24 cellular contexts compared by ENCODE assay signal in genomic region chr9:36029202-36029601, GRCh38. TPM values are rescaled to one million over a fixed set of nuclear protein-coding genes. Genes with fewer than 3 reads are reported as not detected.
DNase-seq lines count a peak whose midpoint lies in the region; ATAC-seq and TF ChIP-seq lines count a peak whose summit lies in the region.
"Had no signal": no experiment of that assay in that cellular context is flagged by ENCODE, and none has a peak within 500 bp of the region (broad histone marks: within the 10 kb centered on the region; RNA-seq: fewer than 3 reads in every experiment).

No MANE protein-coding gene starts in this region.

- no peaks in the 10 kb centered on the region for H3K9me3 ChIP-seq in MM.1S (replicated peaks; ENCODE audit: insufficient read depth, low read length)
- no peaks in the 10 kb centered on the region for H3K9me3 ChIP-seq in esophagus muscularis mucosa
- H3K9me3 ChIP-seq in gastrocnemius medialis: no peaks in the 10 kb centered on the region
- H3K9me3 ChIP-seq in CD4-positive, alpha-beta memory T cell (ENCODE audit: control insufficient read depth in 1 of 2, low read length in 2 of 2): no peaks in the 10 kb centered on the region

- no peaks in the 10 kb centered on the region for H3K9me3 Mint-ChIP-seq in CD4-positive, alpha-beta memory T cell
- H3K9me3 Mint-ChIP-seq: activated naive CD8-positive, alpha-beta T cell treated with anti-CD3 and anti-CD28 coated beads for 36 hours; activated T-helper 2 cell treated with anti-CD3 and anti-CD28 coated beads, Interferon-gamma antibody, Interleukin-2, Interleukin-4, amounts not matched to agents 10 μg/mL and 5 μg/mL and 100 μg/mL, durations not matched to agents 14 hours and 24 hours and 36 hours; natural killer cell treated with Interleukin-12 subunit alpha and Interleukin-12 subunit beta and Interleukin-15 and Interleukin-18, amount 100 ng/mL, for 72 hours had no signal

- no peaks in the 10 kb centered on the region for H4K20me1 ChIP-seq in MM.1S (ENCODE audit: insufficient read depth, low read length)

- TF ChIP-seq EP300 in esophagus muscularis mucosa (IDR thresholded peaks at IDR 0.05): no peak

- peaks cover 1 to 8% of the 10 kb centered on the region in 2 donors for H3K27me3 Mint-ChIP-seq in CD4-positive, alpha-beta memory T cell

- peak overlapping the region; percentile 30; the same call in 1 of the 2 replicates for H3K4me2 ChIP-seq in MM.1S (ENCODE audit: low read depth, low read length)
- H3K4me2 ChIP-seq: KMS-11, PC-9 had no signal

- no peak overlapping the region for H3K9ac ChIP-seq in MM.1S (ENCODE audit: low read length)
- H3K9ac ChIP-seq: KMS-11, parathyroid adenoma had no signal

- intact Hi-C loops in esophagus muscularis mucosa (cut with DNase I): no loop called here
- intact Hi-C loops in gastrocnemius medialis (cut with DNase I; ENCODE audit: low total_unique reads): no loop called here
- intact Hi-C loops in CD4-positive, alpha-beta memory T cell (cut with micrococcal nuclease): no loop called here

- no peak overlapping the region for H3K4me3 Mint-ChIP-seq in CD4-positive, alpha-beta memory T cell
- H3K4me3 Mint-ChIP-seq: activated naive CD8-positive, alpha-beta T cell treated with anti-CD3 and anti-CD28 coated beads for 36 hours; natural killer cell treated with Interleukin-12 subunit alpha and Interleukin-12 subunit beta and Interleukin-15 and Interleukin-18, amount 100 ng/mL, for 72 hours; T-helper 17 cell had no signal

- H3K79me2 ChIP-seq in ACC112 (ENCODE audit: control insufficient read depth, insufficient read depth, low read length, unreplicated experiment): no peaks in the 10 kb centered on the region
- no peaks in the 10 kb centered on the region for H3K79me2 ChIP-seq in MM.1S (ENCODE audit: low read length)
- H3K79me2 ChIP-seq: parathyroid adenoma had no signal

- no peaks in the 10 kb centered on the region for H3K36me3 Mint-ChIP-seq in CD4-positive, alpha-beta memory T cell
- H3K36me3 Mint-ChIP-seq: activated naive CD8-positive, alpha-beta T cell treated with anti-CD3 and anti-CD28 coated beads for 36 hours; natural killer cell treated with Interleukin-12 subunit alpha and Interleukin-12 subunit beta and Interleukin-15 and Interleukin-18, amount 100 ng/mL, for 72 hours had no signal

- TF ChIP-seq CTCF in MM.1S (IDR thresholded peaks at IDR 0.05; ENCODE audit: low read length): no peak
- TF ChIP-seq CTCF in esophagus muscularis mucosa (IDR thresholded peaks at IDR 0.05): no peak
- no peak for TF ChIP-seq CTCF in gastrocnemius medialis (IDR thresholded peaks at IDR 0.05 in 4 of 5, conservative IDR thresholded peaks at IDR 0.05 in 1 of 5)
- no peak for TF ChIP-seq CTCF in foreskin keratinocyte (conservative IDR thresholded peaks at IDR 0.05)

- H3K4me3 ChIP-seq in ACC112 (ENCODE audit: low read depth, low read length) (peak overlapping the region; percentile 58), MM.1S (ENCODE audit: low read length) (no peak overlapping the region), esophagus muscularis mucosa (no peak overlapping the region), gastrocnemius medialis (no peak overlapping the region)
- no peak overlapping the region for H3K4me3 ChIP-seq in CD4-positive, alpha-beta memory T cell (ENCODE audit: low read length in 2 of 2)
- H3K4me3 ChIP-seq: PC-9 had no signal

- peak in 1 of 2 donors; percentile 10 for ATAC-seq in gastrocnemius medialis
- no peak for ATAC-seq in foreskin keratinocyte
- ATAC-seq in HG02870 (IDR thresholded peaks at IDR 0.05; ENCODE audit: unreplicated experiment): no peak
- ATAC-seq: natural killer cell treated with Interleukin-12 subunit alpha and Interleukin-12 subunit beta and Interleukin-15 and Interleukin-18, amount 100 ng/mL, for 72 hours; T-helper 17 cell had no signal

- H3F3A ChIP-seq in MM.1S (ENCODE audit: insufficient read depth, low read length): no peaks in the 10 kb centered on the region

- no peaks in the 10 kb centered on the region for H3K27me3 ChIP-seq in ACC112 (ENCODE audit: insufficient read depth, low read length)
- no peaks in the 10 kb centered on the region for H3K27me3 ChIP-seq in MM.1S (replicated peaks; ENCODE audit: insufficient read depth, low read length)
- H3K27me3 ChIP-seq in esophagus muscularis mucosa: no peaks in the 10 kb centered on the region
- no peaks in the 10 kb centered on the region for H3K27me3 ChIP-seq in gastrocnemius medialis
- H3K27me3 ChIP-seq in foreskin keratinocyte: no peaks in the 10 kb centered on the region
- H3K27me3 ChIP-seq in CD4-positive, alpha-beta memory T cell (ENCODE audit: insufficient read depth, low read length): peaks cover 4% of the 10 kb centered on the region

- in situ Hi-C loops in gastrocnemius medialis (cut with MboI; ENCODE audit: low sequenced_read_pairs in 4 of 4): loop anchor here in 2 of 4 donors (5.0 to 10.0 kb wide), 2 partner anchors 72 to 124 kb away; partner anchors contain the start of genes HRCT1 (in 1 of the 2), OR2S2 (in 1 of the 2) and SPAAR (in 1 of the 2)

- POLR2A ChIA-PET in CD4-positive, alpha-beta memory T cell (lab: Charles Lee; ENCODE audit: partially characterized antibody): interaction anchor here (1.3 kb wide), 1 partner anchor 8 kb away, joined by 3 read pairs; no protein-coding TSS in a partner anchor

- no peaks in the 10 kb centered on the region for H3K9me2 ChIP-seq in MM.1S (replicated peaks; ENCODE audit: insufficient read depth, low read length)

- H3K27ac ChIP-seq in ACC112 (ENCODE audit: low read depth, low read length) (peak overlapping the region; percentile 84), MM.1S (ENCODE audit: low read length) (no peak overlapping the region), esophagus muscularis mucosa (replicated peaks in 1 of 4) (peak overlapping the region in 3 of 4 donors; percentile 10 to 21 (median 12)), gastrocnemius medialis (peak overlapping the region; percentile 19 to 64 (median 51)), foreskin keratinocyte (no peak overlapping the region)
- H3K27ac ChIP-seq in CD4-positive, alpha-beta memory T cell (ENCODE audit: low read depth, low read length): no peak overlapping the region
- H3K27ac ChIP-seq: KMS-11, parathyroid adenoma, PC-9, VCaP had no signal

- H2AFZ ChIP-seq in ACC112 (ENCODE audit: low read length, unreplicated experiment): peak overlapping the region; percentile 52
- no peak overlapping the region for H2AFZ ChIP-seq in MM.1S (ENCODE audit: low read length)
- H2AFZ ChIP-seq: parathyroid adenoma, PC-9 had no signal

- no peak overlapping the region for H3K27ac Mint-ChIP-seq in CD4-positive, alpha-beta memory T cell
- H3K27ac Mint-ChIP-seq: activated naive CD8-positive, alpha-beta T cell treated with anti-CD3 and anti-CD28 coated beads for 36 hours; activated T-helper 2 cell treated with anti-CD3 and anti-CD28 coated beads, Interferon-gamma antibody, Interleukin-2, Interleukin-4, amounts not matched to agents 10 μg/mL and 5 μg/mL and 100 μg/mL, durations not matched to agents 14 hours and 24 hours and 36 hours; natural killer cell treated with Interleukin-12 subunit alpha and Interleukin-12 subunit beta and Interleukin-15 and Interleukin-18, amount 100 ng/mL, for 72 hours; T-helper 17 cell had no signal

- 86% methylated on average over 1 of the region's 1 CpG for WGBS in esophagus muscularis mucosa

- DNase-seq in MM.1S (no peak), esophagus muscularis mucosa (ENCODE audit: extremely low spot score) (no peak), gastrocnemius medialis (no peak), foreskin keratinocyte (no peak)
- no peak for DNase-seq in effector CD8-positive, alpha-beta T cell (lab: John Stamatoyannopoulos, UW)
- no peak for DNase-seq in CD4-positive, alpha-beta memory T cell
- DNase-seq: activated CD4-positive, alpha-beta T cell treated with anti-CD3 and anti-CD28 coated beads, Interleukin-2, amount 50 U/mL, for 1 hour; activated naive CD8-positive, alpha-beta T cell treated with anti-CD3 and anti-CD28 coated beads for 36 hours; dermis blood vessel endothelial cell; DMS 273 treated with DMSO at 0.1 percent for 48 hours; GDM1; NCI-H1048; NCI-H1930; NCI-H345; stimulated activated naive CD4-positive, alpha-beta T cell; T-helper 17 cell had no signal

- H3K36me3 ChIP-seq in ACC112 (ENCODE audit: insufficient read depth, low read length) (no peaks in the 10 kb centered on the region), MM.1S (replicated peaks; ENCODE audit: insufficient read depth, low read length) (no peaks in the 10 kb centered on the region), esophagus muscularis mucosa (no peaks in the 10 kb centered on the region), gastrocnemius medialis (no peaks in the 10 kb centered on the region)
- no peaks in the 10 kb centered on the region for H3K36me3 ChIP-seq in CD4-positive, alpha-beta memory T cell (ENCODE audit: insufficient read depth, low read length)

- TF ChIP-seq POLR2A in esophagus muscularis mucosa (IDR thresholded peaks at IDR 0.05; ENCODE audit: low read depth): no peak
- TF ChIP-seq POLR2A in gastrocnemius medialis (IDR thresholded peaks at IDR 0.05): no peak

- H3K4me1 Mint-ChIP-seq in CD4-positive, alpha-beta memory T cell: no peaks in the 10 kb centered on the region
- H3K4me1 Mint-ChIP-seq: activated naive CD8-positive, alpha-beta T cell treated with anti-CD3 and anti-CD28 coated beads for 36 hours had no signal

- CTCF ChIA-PET in CD4-positive, alpha-beta memory T cell (lab: Charles Lee; ENCODE audit: partially characterized antibody): interaction anchor here (1.0 to 2.2 kb wide), 3 partner anchors 8 to 74 kb away, joined by 5 to 8 read pairs (median 6); no protein-coding TSS in a partner anchor

- H3K4me1 ChIP-seq in ACC112 (ENCODE audit: control insufficient read depth, insufficient read depth, low read length, unreplicated experiment): peaks cover 34% of the 10 kb centered on the region
- H3K4me1 ChIP-seq in MM.1S (ENCODE audit: low read length): peaks cover 17% of the 10 kb centered on the region
- peaks cover 0 to 7% (median 3%) of the 10 kb centered on the region in 4 donors for H3K4me1 ChIP-seq in esophagus muscularis mucosa
- peaks cover 14% of the 10 kb centered on the region in 2 donors for H3K4me1 ChIP-seq in gastrocnemius medialis
- H3K4me1 ChIP-seq in foreskin keratinocyte: peaks cover 30% of the 10 kb centered on the region
- no peaks in the 10 kb centered on the region for H3K4me1 ChIP-seq in CD4-positive, alpha-beta memory T cell (ENCODE audit: insufficient read depth, low read length)
- H3K4me1 ChIP-seq: parathyroid adenoma had no signal

RNA-seq across cellular contexts. Expression of gene RECK, which starts 7.5 kb away (rescaled TPM):
- total RNA-seq in esophagus muscularis mucosa (10 to 100 TPM; 16.6 to 24.2 (median 19.0) TPM), gastrocnemius medialis (1 to 10 TPM; 2.9 to 4.1 (median 3.5) TPM), foreskin keratinocyte (3.6 and 4.1 TPM in 2 replicates)
- polyA plus RNA-seq in foreskin keratinocyte: 2.4 and 3.2 TPM in 2 replicates
- 10 to 100 TPM; 12.1 to 12.8 TPM for total RNA-seq in CD4-positive, alpha-beta memory T cell
- polyA plus RNA-seq in CD4-positive, alpha-beta memory T cell: 10 to 100 TPM; 15.9 to 26.9 TPM

Comparison
In these comparisons a context has a peak if more than half of its experiments do, and no peak if none do; other contexts are left out.
1. H3K27ac ChIP-seq: peak in ACC112 (single experiment), esophagus muscularis mucosa (3 of 4) and gastrocnemius medialis (4 of 4); none in MM.1S (single experiment), foreskin keratinocyte (single experiment) and CD4-positive, alpha-beta memory T cell (single experiment).